In genomic region chr5:139760066-139761056, GRCh38 we compare ENCODE assay signal across 14 cellular contexts. TPM values are rescaled to one million over a fixed set of nuclear protein-coding genes. Genes with fewer than 3 reads are reported as not detected.
DNase-seq lines count a peak whose midpoint lies in the region; ATAC-seq, FAIRE-seq and TF ChIP-seq lines count a peak whose summit lies in the region.
"Had no signal": no experiment of that assay in that cellular context is flagged by ENCODE, and none has a peak within 500 bp of the region (broad histone marks: within the 10 kb centered on the region; RNA-seq: fewer than 3 reads in every experiment).

No MANE protein-coding gene starts in this region.

- DNase-seq in COR-L47 (lab: John Stamatoyannopoulos, UW) (peak; percentile 51), NCI-H69 (lab: John Stamatoyannopoulos, UW) (peak; percentile 79), bronchial epithelial cell (ENCODE audit: low read depth) (peak; percentile 39), nephron progenitor cell (no peak), uterus (no peak), NCI-H146 treated with DMSO at 0.1 percent for 48 hours (lab: John Stamatoyannopoulos, UW; ENCODE audit: unreplicated experiment) (no peak)
- no peak for DNase-seq in activated CD4-positive, alpha-beta T cell treated with anti-CD3 and anti-CD28 coated beads, Interleukin-2, amount 10 ng/mL, durations not matched to agents 7 days and 5 days
- DNase-seq: activated CD4-positive, CD25-positive, alpha-beta regulatory T cell treated with anti-CD3 and anti-CD28 coated beads, Interleukin-2, amount 50 U/mL, for 72 hours; natural killer cell had no signal

- POLR2A ChIA-PET in activated CD4-positive, alpha-beta T cell treated with anti-CD3 and anti-CD28 coated beads, Interleukin-2, amount 10 ng/mL, durations not matched to agents 7 days and 5 days (lab: Charles Lee), result no interaction called here

- H3K9me3 Mint-ChIP-seq in nephron progenitor cell, result no peaks in the 10 kb centered on the region
- H3K9me3 Mint-ChIP-seq in activated CD4-positive, alpha-beta T cell treated with anti-CD3 and anti-CD28 coated beads, Interleukin-2, amount 10 ng/mL, durations not matched to agents 7 days and 5 days, result no peaks in the 10 kb centered on the region
- H3K9me3 Mint-ChIP-seq: activated T-helper 1 cell treated with anti-CD3 and anti-CD28 coated beads, Interleukin-12 subunit alpha, Interleukin-12 subunit beta, Interleukin-2, Interleukin-4 antibody, amounts not matched to agents 30 ng/mL and 10 ng/mL and 1 ng/mL, durations not matched to agents 14 hours and 24 hours and 36 hours; CD4-positive, alpha-beta memory T cell; central memory CD8-positive, alpha-beta T cell; natural killer cell had no signal

- H3K4me3 ChIP-seq in bronchial epithelial cell (ENCODE audit: low read depth, low read length) (no peak overlapping the region), uterus (no peak overlapping the region)
- H3K4me3 ChIP-seq: HAP-1 had no signal

- peaks cover 92% of the 10 kb centered on the region for H3K4me1 Mint-ChIP-seq in nephron progenitor cell
- peaks cover 12% of the 10 kb centered on the region for H3K4me1 Mint-ChIP-seq in activated CD4-positive, alpha-beta T cell treated with anti-CD3 and anti-CD28 coated beads, Interleukin-2, amount 10 ng/mL, durations not matched to agents 7 days and 5 days

- no peak for TF ChIP-seq POLR2A in uterus (IDR thresholded peaks at IDR 0.05)

- peak overlapping the region; percentile 92 for H3K27ac Mint-ChIP-seq in nephron progenitor cell
- H3K27ac Mint-ChIP-seq in activated CD4-positive, alpha-beta T cell treated with anti-CD3 and anti-CD28 coated beads, Interleukin-2, amount 10 ng/mL, durations not matched to agents 7 days and 5 days, result no peak overlapping the region
- H3K27ac Mint-ChIP-seq: activated T-helper 1 cell treated with anti-CD3 and anti-CD28 coated beads, Interleukin-12 subunit alpha, Interleukin-12 subunit beta, Interleukin-2, Interleukin-4 antibody, amounts not matched to agents 30 ng/mL and 10 ng/mL and 1 ng/mL, durations not matched to agents 14 hours and 24 hours and 36 hours; CD4-positive, alpha-beta memory T cell; natural killer cell had no signal

- CTCF ChIA-PET in activated CD4-positive, alpha-beta T cell treated with anti-CD3 and anti-CD28 coated beads, Interleukin-2, amount 10 ng/mL, durations not matched to agents 7 days and 5 days (lab: Charles Lee), result interaction anchor here (1.0 kb wide), 1 partner anchor 15 kb away, joined by 3 read pairs; no protein-coding TSS in a partner anchor

- peaks cover 19% of the 10 kb centered on the region for H3K27me3 ChIP-seq in bronchial epithelial cell (ENCODE audit: control insufficient read depth, insufficient read depth, low read length)
- peaks cover 6 to 9% of the 10 kb centered on the region in 2 donors for H3K27me3 ChIP-seq in uterus

- FAIRE-seq in bronchial epithelial cell (lab: Jason Lieb, UNC), result no peak

- no peak overlapping the region for H3K4me3 Mint-ChIP-seq in nephron progenitor cell
- H3K4me3 Mint-ChIP-seq in activated CD4-positive, alpha-beta T cell treated with anti-CD3 and anti-CD28 coated beads, Interleukin-2, amount 10 ng/mL, durations not matched to agents 7 days and 5 days, result no peak overlapping the region
- H3K4me3 Mint-ChIP-seq: activated T-helper 1 cell treated with anti-CD3 and anti-CD28 coated beads, Interleukin-12 subunit alpha, Interleukin-12 subunit beta, Interleukin-2, Interleukin-4 antibody, amounts not matched to agents 30 ng/mL and 10 ng/mL and 1 ng/mL, durations not matched to agents 14 hours and 24 hours and 36 hours; central memory CD8-positive, alpha-beta T cell; natural killer cell had no signal

- ATAC-seq in HG02623 (IDR thresholded peaks at IDR 0.05; ENCODE audit: unreplicated experiment), result no peak
- ATAC-seq: natural killer cell had no signal

- H3K4me1 ChIP-seq in uterus, result peaks cover 0 to 9% of the 10 kb centered on the region in 2 donors
- H3K4me1 ChIP-seq: HAP-1 had no signal

- H3K9me3 ChIP-seq in uterus, result no peaks in the 10 kb centered on the region
- H3K9me3 ChIP-seq: HAP-1 had no signal

- H3K27ac ChIP-seq in uterus, result no peak overlapping the region

- no peaks in the 10 kb centered on the region for H3K36me3 ChIP-seq in bronchial epithelial cell (ENCODE audit: control insufficient read depth, insufficient read depth, low read length)
- H3K36me3 ChIP-seq in uterus, result no peaks in the 10 kb centered on the region
- H3K36me3 ChIP-seq: HAP-1 had no signal

- TF ChIP-seq CTCF in bronchial epithelial cell (IDR thresholded peaks at IDR 0.05; ENCODE audit: insufficient read depth, low read length, severe bottlenecking), result no peak
- TF ChIP-seq CTCF in nephron progenitor cell (IDR thresholded peaks at IDR 0.05), result no peak
- TF ChIP-seq CTCF in uterus (IDR thresholded peaks at IDR 0.05), result no peak

- H3K27me3 Mint-ChIP-seq in nephron progenitor cell (ENCODE audit: low read depth, poor library complexity), result peaks cover 18% of the 10 kb centered on the region
- H3K27me3 Mint-ChIP-seq in activated CD4-positive, alpha-beta T cell treated with anti-CD3 and anti-CD28 coated beads, Interleukin-2, amount 10 ng/mL, durations not matched to agents 7 days and 5 days, result peaks cover 80% of the 10 kb centered on the region

- H3K36me3 Mint-ChIP-seq in nephron progenitor cell (ENCODE audit: low read depth), result no peaks in the 10 kb centered on the region
- H3K36me3 Mint-ChIP-seq in activated CD4-positive, alpha-beta T cell treated with anti-CD3 and anti-CD28 coated beads, Interleukin-2, amount 10 ng/mL, durations not matched to agents 7 days and 5 days (ENCODE audit: low read depth), result no peaks in the 10 kb centered on the region
- H3K36me3 Mint-ChIP-seq: CD4-positive, alpha-beta memory T cell; natural killer cell had no signal

- intact Hi-C loops in uterus (cut with DNase I; ENCODE audit: low total_unique reads), result loop anchor here (10.0 kb wide), 1 partner anchor 336 kb away; no protein-coding TSS in a partner anchor

RNA-seq across cellular contexts. Expression of gene PSD2, which starts 35.2 kb away (rescaled TPM):
- under 0.01 TPM in 1 of 2 replicates, not detected in the other for total RNA-seq in bronchial epithelial cell
- not detected for total RNA-seq in activated CD4-positive, alpha-beta T cell treated with anti-CD3 and anti-CD28 coated beads, Interleukin-2, amount 10 ng/mL, durations not matched to agents 7 days and 5 days
- total RNA-seq in uterus, result under 1 TPM in 2 of 4 donors, not detected in 2; 0.30 to 0.76 TPM
- total RNA-seq: activated T-helper 1 cell treated with anti-CD3 and anti-CD28 coated beads, Interleukin-12 subunit alpha, Interleukin-12 subunit beta, Interleukin-2, Interleukin-4 antibody, amounts not matched to agents 30 ng/mL and 10 ng/mL and 1 ng/mL, durations not matched to agents 14 hours and 24 hours and 36 hours; CD4-positive, alpha-beta memory T cell had no signal

Comparison
In these comparisons a context has a peak if more than half of its experiments do, and no peak if none do; other contexts are left out.
1. DNase-seq: peak in COR-L47 (single experiment), NCI-H69 (single experiment) and bronchial epithelial cell (single experiment); none in nephron progenitor cell (single experiment), activated CD4-positive, alpha-beta T cell treated with anti-CD3 and anti-CD28 coated beads, Interleukin-2, amount 10 ng/mL, durations not matched to agents 7 days and 5 days (single experiment), uterus (0 of 2) and NCI-H146 treated with DMSO at 0.1 percent for 48 hours (single experiment).